Comparison of ENCODE assay signal across 1 cellular context in the genomic region with DNA sequence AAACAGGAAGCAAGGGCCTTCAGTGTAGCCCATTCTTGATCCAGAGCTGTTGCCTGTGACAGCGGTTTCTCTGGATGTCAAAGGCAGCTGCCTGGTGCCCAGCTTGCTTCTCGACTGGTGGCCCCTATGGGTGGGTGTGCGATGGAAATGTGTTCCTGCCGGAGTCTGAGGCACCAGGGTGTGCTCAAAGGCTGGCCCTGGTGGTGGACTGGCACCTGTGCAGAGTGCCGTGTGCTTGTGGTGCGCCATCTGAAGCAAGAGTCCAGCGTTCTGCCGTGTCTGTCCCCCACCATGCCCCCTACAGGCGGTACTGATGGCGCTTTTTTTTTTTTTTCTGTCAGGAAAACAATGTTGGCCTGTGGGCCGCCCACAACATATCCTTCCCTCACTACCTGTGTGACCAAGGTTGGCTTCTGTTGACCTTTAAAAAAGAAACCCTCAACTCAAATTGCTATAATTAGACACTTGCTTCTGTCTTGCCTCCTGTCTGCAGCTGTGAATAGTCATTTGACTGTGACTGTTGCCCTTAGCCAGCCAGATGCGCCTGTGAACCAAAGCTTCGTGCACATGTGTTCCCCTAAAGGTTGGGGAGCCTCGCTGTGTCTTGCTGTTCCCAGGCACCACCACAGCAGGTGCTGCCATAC.
TF ChIP-seq lines count a peak whose summit lies in the region.

No MANE protein-coding gene starts in this region.

TF ChIP-seq in HepG2, 621 proteins besides CTCF, POLR2A, EP300 and RAD21 (continues in another document):
- TF ChIP-seq MYNN (CRISPR knock-in tag; IDR thresholded peaks at IDR 0.05; ENCODE audit: low read depth) (no peak), SAP130 (CRISPR knock-in tag; IDR thresholded peaks at IDR 0.05; ENCODE audit: low read depth) (no peak), ZBTB38 (CRISPR knock-in tag; IDR thresholded peaks at IDR 0.05) (peak; percentile 61; the same call in 1 of the 2 replicates), SP2 (CRISPR knock-in tag; IDR thresholded peaks at IDR 0.05) (no peak), ZNF264 (CRISPR knock-in tag; IDR thresholded peaks at IDR 0.05) (no peak), NFE2L2 (IDR thresholded peaks at IDR 0.05; ENCODE audit: low read length) (no peak), TCF12 (IDR thresholded peaks at IDR 0.05) (no peak), TCF12 (CRISPR knock-in tag; IDR thresholded peaks at IDR 0.05) (no peak), KLF6 (CRISPR knock-in tag; IDR thresholded peaks at IDR 0.05) (no peak), ZNF432 (CRISPR knock-in tag; IDR thresholded peaks at IDR 0.05; ENCODE audit: borderline replicate concordance) (no peak), ZNF121 (CRISPR knock-in tag; IDR thresholded peaks at IDR 0.05) (no peak), BRF2 (CRISPR knock-in tag; IDR thresholded peaks at IDR 0.05) (no peak), ZNF572 (CRISPR knock-in tag; IDR thresholded peaks at IDR 0.05) (no peak), FOXJ3 (CRISPR knock-in tag; IDR thresholded peaks at IDR 0.05; ENCODE audit: borderline replicate concordance) (no peak), POLR2AphosphoS5 (IDR thresholded peaks at IDR 0.05; ENCODE audit: low read depth, low read length) (peak; percentile 52), HNF4G (IDR thresholded peaks at IDR 0.05; ENCODE audit: borderline replicate concordance, low read depth, low read length) (peak; percentile 21; the same call in 1 of the 2 replicates), HNF4G (CRISPR knock-in tag; IDR thresholded peaks at IDR 0.05; ENCODE audit: borderline replicate concordance, low read depth) (no peak), ZNF225 (CRISPR knock-in tag; IDR thresholded peaks at IDR 0.05) (no peak), ZBTB33 (CRISPR knock-in tag; IDR thresholded peaks at IDR 0.05) (peak; percentile 100), TBX2 (CRISPR knock-in tag; IDR thresholded peaks at IDR 0.05; ENCODE audit: borderline replicate concordance) (no peak), XRCC5 (optimal IDR thresholded peaks at IDR 0.05; ENCODE audit: low read length) (peak; percentile 31), CEBPG (CRISPR knock-in tag; IDR thresholded peaks at IDR 0.05) (no peak), ZNF629 (CRISPR knock-in tag; conservative IDR thresholded peaks at IDR 0.05) (no peak), RARG (CRISPR knock-in tag; IDR thresholded peaks at IDR 0.05; ENCODE audit: low read depth) (no peak), NAIF1 (CRISPR knock-in tag; IDR thresholded peaks at IDR 0.05; ENCODE audit: borderline replicate concordance) (0 out of 2 replicates have a peak, but pooled peaks have one; percentile 22), RCOR2 (CRISPR knock-in tag; IDR thresholded peaks at IDR 0.05) (no peak), ZSCAN25 (CRISPR knock-in tag; IDR thresholded peaks at IDR 0.05) (no peak), ZNF598 (CRISPR knock-in tag; IDR thresholded peaks at IDR 0.05; ENCODE audit: borderline replicate concordance) (no peak), TBP (CRISPR knock-in tag; IDR thresholded peaks at IDR 0.05) (no peak), ZC3H13 (CRISPR knock-in tag; IDR thresholded peaks at IDR 0.05) (0 out of 2 replicates have a peak, but pooled peaks have one; percentile 24), ZNF460 (CRISPR knock-in tag; IDR thresholded peaks at IDR 0.05; ENCODE audit: borderline replicate concordance) (no peak), ZNF563 (CRISPR knock-in tag; IDR thresholded peaks at IDR 0.05) (no peak), THYN1 (CRISPR knock-in tag; IDR thresholded peaks at IDR 0.05; ENCODE audit: borderline replicate concordance, low read depth) (no peak), HOXA3 (CRISPR knock-in tag; IDR thresholded peaks at IDR 0.05) (peak; percentile 43; the same call in 1 of the 2 replicates), ZMAT3 (CRISPR knock-in tag; conservative IDR thresholded peaks at IDR 0.05) (no peak), PLSCR1 (CRISPR knock-in tag; IDR thresholded peaks at IDR 0.05; ENCODE audit: borderline replicate concordance) (no peak), ZNF75D (CRISPR knock-in tag; IDR thresholded peaks at IDR 0.05; ENCODE audit: borderline replicate concordance) (no peak), MAFG (CRISPR knock-in tag; IDR thresholded peaks at IDR 0.05) (no peak), ZNF83 (CRISPR knock-in tag; IDR thresholded peaks at IDR 0.05; ENCODE audit: borderline replicate concordance) (no peak), AGO2 (optimal IDR thresholded peaks at IDR 0.05; ENCODE audit: low read depth, low read length) (peak; percentile 53), ZNF234 (CRISPR knock-in tag; conservative IDR thresholded peaks at IDR 0.05) (no peak), RBM22 (optimal IDR thresholded peaks at IDR 0.05; ENCODE audit: low read length) (peak; percentile 93)
- TF ChIP-seq, protein P1, sequence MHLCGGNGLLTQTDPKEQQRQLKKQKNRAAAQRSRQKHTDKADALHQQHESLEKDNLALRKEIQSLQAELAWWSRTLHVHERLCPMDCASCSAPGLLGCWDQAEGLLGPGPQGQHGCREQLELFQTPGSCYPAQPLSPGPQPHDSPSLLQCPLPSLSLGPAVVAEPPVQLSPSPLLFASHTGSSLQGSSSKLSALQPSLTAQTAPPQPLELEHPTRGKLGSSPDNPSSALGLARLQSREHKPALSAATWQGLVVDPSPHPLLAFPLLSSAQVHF (CRISPR knock-in tag; IDR thresholded peaks at IDR 0.05), result no peak
- TF ChIP-seq, protein P2, sequence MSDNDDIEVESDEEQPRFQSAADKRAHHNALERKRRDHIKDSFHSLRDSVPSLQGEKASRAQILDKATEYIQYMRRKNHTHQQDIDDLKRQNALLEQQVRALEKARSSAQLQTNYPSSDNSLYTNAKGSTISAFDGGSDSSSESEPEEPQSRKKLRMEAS (IDR thresholded peaks at IDR 0.05), result peak; percentile 47; the same call in 1 of the 2 replicates
- TF ChIP-seq, protein P3, sequence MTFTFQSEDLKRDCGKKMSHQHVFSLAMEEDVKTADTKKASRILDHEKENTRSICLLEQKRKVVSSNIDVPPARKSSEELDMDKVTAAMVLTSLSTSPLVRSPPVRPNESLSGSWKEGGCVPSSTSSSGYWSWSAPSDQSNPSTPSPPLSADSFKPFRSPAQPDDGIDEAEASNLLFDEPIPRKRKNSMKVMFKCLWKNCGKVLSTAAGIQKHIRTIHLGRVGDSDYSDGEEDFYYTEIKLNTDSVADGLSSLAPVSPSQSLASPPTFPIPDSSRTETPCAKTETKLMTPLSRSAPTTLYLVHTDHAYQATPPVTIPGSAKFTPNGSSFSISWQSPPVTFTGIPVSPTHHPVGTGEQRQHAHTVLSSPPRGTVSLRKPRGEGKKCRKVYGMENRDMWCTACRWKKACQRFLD (CRISPR knock-in tag; IDR thresholded peaks at IDR 0.05; ENCODE audit: borderline replicate concordance), result no peak
- TF ChIP-seq, protein P4, sequence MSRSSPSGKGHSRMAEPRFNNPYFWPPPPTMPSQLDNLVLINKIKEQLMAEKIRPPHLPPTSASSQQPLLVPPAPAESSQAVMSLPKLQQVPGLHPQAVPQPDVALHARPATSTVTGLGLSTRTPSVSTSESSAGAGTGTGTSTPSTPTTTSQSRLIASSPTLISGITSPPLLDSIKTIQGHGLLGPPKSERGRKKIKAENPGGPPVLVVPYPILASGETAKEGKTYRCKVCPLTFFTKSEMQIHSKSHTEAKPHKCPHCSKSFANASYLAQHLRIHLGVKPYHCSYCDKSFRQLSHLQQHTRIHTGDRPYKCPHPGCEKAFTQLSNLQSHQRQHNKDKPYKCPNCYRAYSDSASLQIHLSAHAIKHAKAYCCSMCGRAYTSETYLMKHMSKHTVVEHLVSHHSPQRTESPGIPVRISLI (CRISPR knock-in tag; IDR thresholded peaks at IDR 0.05; ENCODE audit: borderline replicate concordance), result peak; percentile 95
- TF ChIP-seq, protein P5, sequence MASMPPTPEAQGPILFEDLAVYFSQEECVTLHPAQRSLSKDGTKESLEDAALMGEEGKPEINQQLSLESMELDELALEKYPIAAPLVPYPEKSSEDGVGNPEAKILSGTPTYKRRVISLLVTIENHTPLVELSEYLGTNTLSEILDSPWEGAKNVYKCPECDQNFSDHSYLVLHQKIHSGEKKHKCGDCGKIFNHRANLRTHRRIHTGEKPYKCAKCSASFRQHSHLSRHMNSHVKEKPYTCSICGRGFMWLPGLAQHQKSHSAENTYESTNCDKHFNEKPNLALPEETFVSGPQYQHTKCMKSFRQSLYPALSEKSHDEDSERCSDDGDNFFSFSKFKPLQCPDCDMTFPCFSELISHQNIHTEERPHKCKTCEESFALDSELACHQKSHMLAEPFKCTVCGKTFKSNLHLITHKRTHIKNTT (CRISPR knock-in tag; IDR thresholded peaks at IDR 0.05), result no peak
- TF ChIP-seq, protein P6, sequence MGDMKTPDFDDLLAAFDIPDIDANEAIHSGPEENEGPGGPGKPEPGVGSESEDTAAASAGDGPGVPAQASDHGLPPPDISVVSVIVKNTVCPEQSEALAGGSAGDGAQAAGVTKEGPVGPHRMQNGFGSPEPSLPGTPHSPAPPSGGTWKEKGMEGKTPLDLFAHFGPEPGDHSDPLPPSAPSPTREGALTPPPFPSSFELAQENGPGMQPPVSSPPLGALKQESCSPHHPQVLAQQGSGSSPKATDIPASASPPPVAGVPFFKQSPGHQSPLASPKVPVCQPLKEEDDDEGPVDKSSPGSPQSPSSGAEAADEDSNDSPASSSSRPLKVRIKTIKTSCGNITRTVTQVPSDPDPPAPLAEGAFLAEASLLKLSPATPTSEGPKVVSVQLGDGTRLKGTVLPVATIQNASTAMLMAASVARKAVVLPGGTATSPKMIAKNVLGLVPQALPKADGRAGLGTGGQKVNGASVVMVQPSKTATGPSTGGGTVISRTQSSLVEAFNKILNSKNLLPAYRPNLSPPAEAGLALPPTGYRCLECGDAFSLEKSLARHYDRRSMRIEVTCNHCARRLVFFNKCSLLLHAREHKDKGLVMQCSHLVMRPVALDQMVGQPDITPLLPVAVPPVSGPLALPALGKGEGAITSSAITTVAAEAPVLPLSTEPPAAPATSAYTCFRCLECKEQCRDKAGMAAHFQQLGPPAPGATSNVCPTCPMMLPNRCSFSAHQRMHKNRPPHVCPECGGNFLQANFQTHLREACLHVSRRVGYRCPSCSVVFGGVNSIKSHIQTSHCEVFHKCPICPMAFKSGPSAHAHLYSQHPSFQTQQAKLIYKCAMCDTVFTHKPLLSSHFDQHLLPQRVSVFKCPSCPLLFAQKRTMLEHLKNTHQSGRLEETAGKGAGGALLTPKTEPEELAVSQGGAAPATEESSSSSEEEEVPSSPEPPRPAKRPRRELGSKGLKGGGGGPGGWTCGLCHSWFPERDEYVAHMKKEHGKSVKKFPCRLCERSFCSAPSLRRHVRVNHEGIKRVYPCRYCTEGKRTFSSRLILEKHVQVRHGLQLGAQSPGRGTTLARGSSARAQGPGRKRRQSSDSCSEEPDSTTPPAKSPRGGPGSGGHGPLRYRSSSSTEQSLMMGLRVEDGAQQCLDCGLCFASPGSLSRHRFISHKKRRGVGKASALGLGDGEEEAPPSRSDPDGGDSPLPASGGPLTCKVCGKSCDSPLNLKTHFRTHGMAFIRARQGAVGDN (CRISPR knock-in tag; IDR thresholded peaks at IDR 0.05), result peak; percentile 47; the same call in 1 of the 2 replicates
- TF ChIP-seq, protein P7, sequence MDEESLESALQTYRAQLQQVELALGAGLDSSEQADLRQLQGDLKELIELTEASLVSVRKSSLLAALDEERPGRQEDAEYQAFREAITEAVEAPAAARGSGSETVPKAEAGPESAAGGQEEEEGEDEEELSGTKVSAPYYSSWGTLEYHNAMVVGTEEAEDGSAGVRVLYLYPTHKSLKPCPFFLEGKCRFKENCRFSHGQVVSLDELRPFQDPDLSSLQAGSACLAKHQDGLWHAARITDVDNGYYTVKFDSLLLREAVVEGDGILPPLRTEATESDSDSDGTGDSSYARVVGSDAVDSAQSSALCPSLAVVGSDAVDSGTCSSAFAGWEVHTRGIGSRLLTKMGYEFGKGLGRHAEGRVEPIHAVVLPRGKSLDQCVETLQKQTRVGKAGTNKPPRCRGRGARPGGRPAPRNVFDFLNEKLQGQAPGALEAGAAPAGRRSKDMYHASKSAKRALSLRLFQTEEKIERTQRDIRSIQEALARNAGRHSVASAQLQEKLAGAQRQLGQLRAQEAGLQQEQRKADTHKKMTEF (CRISPR knock-in tag; IDR thresholded peaks at IDR 0.05), result no peak
